In genomic region chr3:64340636-64341240, GRCh38 we compare ENCODE assay signal across 12 cellular contexts.
DNase-seq lines count a peak whose midpoint lies in the region; ATAC-seq and TF ChIP-seq lines count a peak whose summit lies in the region.
"Had no signal": no experiment of that assay in that cellular context is flagged by ENCODE, and none has a peak within 500 bp of the region (broad histone marks: within the 10 kb centered on the region; RNA-seq: fewer than 3 reads in every experiment).

No MANE protein-coding gene starts in this region.

- H4K20me1 ChIP-seq in mammary epithelial cell (ENCODE audit: insufficient read depth, low read length), result no peaks in the 10 kb centered on the region

- WGBS in mammary epithelial cell (ENCODE audit: low coverage, missing lambda C conversion rate), result 95% methylated on average over 15 of the region's 15 CpGs

- H3K79me2 ChIP-seq in mammary epithelial cell (ENCODE audit: insufficient read depth, low read length), result no peaks in the 10 kb centered on the region

- peaks cover 36% of the 10 kb centered on the region for H3K4me1 ChIP-seq in mammary epithelial cell (ENCODE audit: insufficient read depth, low read length)
- no peaks in the 10 kb centered on the region for H3K4me1 ChIP-seq in mucosa of descending colon (ENCODE audit: low read depth)

- no peaks in the 10 kb centered on the region for H3K36me3 ChIP-seq in mammary epithelial cell (ENCODE audit: insufficient read depth, low read length)
- no peaks in the 10 kb centered on the region for H3K36me3 ChIP-seq in mucosa of descending colon (ENCODE audit: low read depth)
- H3K36me3 ChIP-seq: ovary had no signal

- CTCF ChIA-PET in mammary epithelial cell (lab: Charles Lee; ENCODE audit: low non-redundant PET), result no interaction called here

- H3K4me3 ChIP-seq in mammary epithelial cell (replicated peaks in 1 of 3; ENCODE audit: insufficient read depth in 1 of 3, low read depth in 2 of 3, low read length in 3 of 3) (no peak overlapping the region), mucosa of descending colon (no peak overlapping the region), coronary artery (no peak overlapping the region)
- H3K4me3 ChIP-seq: ovary had no signal

- no TSS peak for BruUV-seq in mammary epithelial cell (replicated peaks; lab: Mats Ljungman, UMichigan)

- ATAC-seq in mucosa of descending colon, result no peak

- DNase-seq in HS-5 (ENCODE audit: low read depth), result peak; percentile 71
- DNase-seq in mammary epithelial cell, result peak; percentile 57
- DNase-seq in kidney glomerular epithelial cell (lab: John Stamatoyannopoulos, UW), result peak; percentile 84
- peak; percentile 61 for DNase-seq in stromal cell of bone marrow (ENCODE audit: low read depth)
- DNase-seq in mucosa of descending colon, result no peak
- DNase-seq in effector CD8-positive, alpha-beta T cell (lab: John Stamatoyannopoulos, UW), result no peak
- no peak for DNase-seq in coronary artery (ENCODE audit: low spot score)
- DNase-seq in COR-L47 (lab: John Stamatoyannopoulos, UW), result no peak
- DNase-seq: activated naive CD8-positive, alpha-beta T cell treated with anti-CD3 and anti-CD28 coated beads, Interleukin-2, amount 10 ng/mL, durations not matched to agents 7 days and 5 days; NCI-H2029 treated with DMSO at 0.1 percent for 48 hours; stimulated activated CD4-positive, alpha-beta T cell treated with anti-CD3 and anti-CD28 coated beads, Interleukin-4, amount 100 ng/mL, for 1 hour had no signal

- H3K9me3 ChIP-seq in mammary epithelial cell (replicated peaks; ENCODE audit: insufficient read depth, low read length) (no peaks in the 10 kb centered on the region), mucosa of descending colon (no peaks in the 10 kb centered on the region)
- H3K9me3 ChIP-seq: ovary had no signal

- H3K27ac ChIP-seq in mammary epithelial cell (ENCODE audit: insufficient read depth, low read depth, low read length), result no peak overlapping the region
- no peak overlapping the region for H3K27ac ChIP-seq in coronary artery

- no peak for TF ChIP-seq CTCF in mammary epithelial cell (conservative IDR thresholded peaks at IDR 0.05 in 1 of 2, IDR thresholded peaks at IDR 0.05 in 1 of 2; ENCODE audit: extremely low read depth in 1 of 2, insufficient read depth in 1 of 2, low read depth in 1 of 2, low read length in 2 of 2)
- TF ChIP-seq CTCF in mucosa of descending colon (IDR thresholded peaks at IDR 0.05), result no peak
- no peak for TF ChIP-seq CTCF in coronary artery (IDR thresholded peaks at IDR 0.05)

- H2AFZ ChIP-seq in mammary epithelial cell (ENCODE audit: low read depth, low read length), result no peak overlapping the region

- H3K4me2 ChIP-seq in mammary epithelial cell (ENCODE audit: insufficient read depth, low read depth, low read length), result no peak overlapping the region

- dilution Hi-C loops in mammary epithelial cell (cut with HindIII; ENCODE audit: low sequenced_read_pairs), result no loop called here

- H3K27me3 ChIP-seq in mammary epithelial cell (ENCODE audit: insufficient read depth, low read length), result no peaks in the 10 kb centered on the region
- H3K27me3 ChIP-seq: ovary had no signal

- no peak overlapping the region for H3K9ac ChIP-seq in mammary epithelial cell (ENCODE audit: insufficient read depth, low read length)

- intact Hi-C loops in mammary epithelial cell (cut with micrococcal nuclease), result no loop called here
- intact Hi-C loops in mucosa of descending colon (cut with DNase I, micrococcal nuclease), result no loop called here

- in situ Hi-C loops in mammary epithelial cell (cut with MboI; ENCODE audit: low sequenced_read_pairs in 2 of 2), result no loop called here

Comparison
In these comparisons a context has a peak if more than half of its experiments do, and no peak if none do; other contexts are left out.
1. DNase-seq: peak in HS-5 (single experiment), mammary epithelial cell (single experiment), kidney glomerular epithelial cell (single experiment) and stromal cell of bone marrow (single experiment); none in mucosa of descending colon (0 of 3), effector CD8-positive, alpha-beta T cell (single experiment), coronary artery (single experiment) and COR-L47 (single experiment).